In genomic region chr19:47471733-47472457, GRCh38 we compare ENCODE assay signal across 9 cellular contexts. TPM values are rescaled to one million over a fixed set of nuclear protein-coding genes. Genes with fewer than 3 reads are reported as not detected.
DNase-seq lines count a peak whose midpoint lies in the region; ATAC-seq, FAIRE-seq and TF ChIP-seq lines count a peak whose summit lies in the region.
"Had no signal": no experiment of that assay in that cellular context is flagged by ENCODE, and none has a peak within 500 bp of the region (broad histone marks: within the 10 kb centered on the region; RNA-seq: fewer than 3 reads in every experiment).

SLC8A2 (minus strand) TSS chr19:47471893; CDS start chr19:47466403, 5,490 bp downstream.

- CTCF ChIA-PET in WTC11 (lab: Charles Lee) = interaction anchor here (0.7 to 3.2 kb wide), 6 partner anchors 12 to 241 kb away, joined by 3 to 16 read pairs (median 6); partner anchors contain the start of genes EHD2 and KPTN

- DNase-seq in ELR (ENCODE audit: low read depth) = peak; percentile 64
- peak; percentile 73 for DNase-seq in NCI-H1105 treated with DMSO at 0.1 percent for 48 hours (lab: John Stamatoyannopoulos, UW)
- DNase-seq in WTC11 (ENCODE audit: low spot score) = peak; percentile 91
- DNase-seq in cardiac fibroblast (ENCODE audit: low read depth in 2 of 2) = peak; percentile 57 to 85
- DNase-seq in kidney = peak; percentile 84
- DNase-seq in stimulated activated CD4-positive, alpha-beta T cell treated with anti-CD3 and anti-CD28 coated beads, Interleukin-2, amount 100 ng/mL, for 48 hours = peak; percentile 36 to 38
- no peak for DNase-seq in small intestine

- 4 to 9% (median 8%) methylated on average over 13 to 29 of the region's 29 CpGs for WGBS in small intestine, 3 donors

- H3K4me3 Mint-ChIP-seq in WTC11 = peak within 1 kb of the TSS; percentile 84

- no peak within 1 kb of the TSS for H3K9ac ChIP-seq in kidney (ENCODE audit: low read length in 2 of 2)

- H3K4me1 ChIP-seq in kidney (ENCODE audit: control insufficient read depth in 1 of 2, insufficient read depth in 1 of 2, low read depth in 1 of 2, low read length in 2 of 2) (no peaks in the 10 kb centered on the region), small intestine (ENCODE audit: control insufficient read depth in 2 of 2, insufficient read depth in 1 of 2, low read depth in 1 of 2, low read length in 1 of 2) (peaks cover 0 to 2% of the 10 kb centered on the region in 2 donors)

- peak; percentile 65 for ATAC-seq in WTC11
- ATAC-seq in GM21423 (IDR thresholded peaks at IDR 0.05; ENCODE audit: unreplicated experiment) = no peak

- peaks cover 18% of the 10 kb centered on the region for H3K27me3 Mint-ChIP-seq in WTC11 (ENCODE audit: low read depth)

- peaks cover 34% of the 10 kb centered on the region for H3K4me1 Mint-ChIP-seq in WTC11

- TF ChIP-seq CTCF in WTC11 (IDR thresholded peaks at IDR 0.05) (no peak), cardiac fibroblast (IDR thresholded peaks at IDR 0.05; ENCODE audit: low read depth, low read length) (no peak), kidney (IDR thresholded peaks at IDR 0.05; ENCODE audit: borderline replicate concordance, extremely low read depth, insufficient read depth) (no peak)

- H3K27ac ChIP-seq in kidney (ENCODE audit: low read depth in 2 of 2, low read length in 2 of 2) (no peak within 1 kb of the TSS), small intestine (ENCODE audit: low read depth in 1 of 2, low read length in 1 of 2) (no peak within 1 kb of the TSS)

- no peaks in the 10 kb centered on the region for H3K36me3 ChIP-seq in kidney (ENCODE audit: control insufficient read depth in 1 of 2, insufficient read depth in 2 of 2, low read length in 2 of 2)
- no peaks in the 10 kb centered on the region for H3K36me3 ChIP-seq in small intestine (ENCODE audit: control insufficient read depth in 2 of 2, insufficient read depth in 2 of 2, low read length in 2 of 2)

- H3K27me3 ChIP-seq in small intestine (ENCODE audit: control insufficient read depth in 2 of 2, insufficient read depth in 2 of 2, low read length in 2 of 2) = peaks cover 4 to 28% of the 10 kb centered on the region in 2 donors

- H3K27ac Mint-ChIP-seq in WTC11 = peak within 1 kb of the TSS; percentile 16; the same call in 1 of the 2 replicates
- H3K27ac Mint-ChIP-seq: T-helper 1 cell treated with Interleukin-12 subunit alpha and Interleukin-12 subunit beta and Interleukin-4 antibody, amounts not matched to agents 30 μg/mL and 1 μg/mL, for 36 hours had no signal

- FAIRE-seq in kidney (lab: Jason Lieb, UNC) (no peak), small intestine (lab: Jason Lieb, UNC) (no peak)

- H3K9me3 ChIP-seq in kidney (ENCODE audit: control insufficient read depth in 1 of 2, low read length in 2 of 2) (no peaks in the 10 kb centered on the region), small intestine (ENCODE audit: control insufficient read depth, low read depth) (no peaks in the 10 kb centered on the region)

- H3K4me3 ChIP-seq in cardiac fibroblast (replicated peaks in 1 of 2; ENCODE audit: low read depth in 2 of 2, low read length in 2 of 2) = no peak within 1 kb of the TSS
- no peak within 1 kb of the TSS for H3K4me3 ChIP-seq in kidney (ENCODE audit: low read length in 2 of 2)
- no peak within 1 kb of the TSS for H3K4me3 ChIP-seq in small intestine (ENCODE audit: low read depth in 1 of 2, low read length in 2 of 2)

- POLR2A ChIA-PET in WTC11 (lab: Charles Lee) = interaction anchor here (0.6 to 1.6 kb wide), 3 partner anchors 25 to 155 kb away, joined by 3 to 5 read pairs (median 4); no protein-coding TSS in a partner anchor

- intact Hi-C loops in kidney (cut with DNase I) = no loop called here

- H3K36me3 Mint-ChIP-seq in WTC11 = no peaks in the 10 kb centered on the region

- no peaks in the 10 kb centered on the region for H3K9me3 Mint-ChIP-seq in WTC11
- H3K9me3 Mint-ChIP-seq: T-helper 1 cell treated with Interleukin-12 subunit alpha and Interleukin-12 subunit beta and Interleukin-4 antibody, amounts not matched to agents 30 μg/mL and 1 μg/mL, for 36 hours had no signal

TF ChIP-seq in WTC11, 78 proteins besides CTCF, POLR2A, EP300 and RAD21 (continues in another document):
- TF ChIP-seq ZNF671 (CRISPR knock-in tag; IDR thresholded peaks at IDR 0.05) = peak; percentile 33; the same call in 1 of the 2 replicates
- peak; percentile 72 for TF ChIP-seq TEAD4 (CRISPR knock-in tag; IDR thresholded peaks at IDR 0.05)
- peak; percentile 68; the same call in 1 of the 2 replicates for TF ChIP-seq USF1 (CRISPR knock-in tag; IDR thresholded peaks at IDR 0.05)
- TF ChIP-seq ZBTB21 (CRISPR knock-in tag; IDR thresholded peaks at IDR 0.05; ENCODE audit: borderline replicate concordance) = no peak
- peak; percentile 82; the same call in 1 of the 2 replicates for TF ChIP-seq ZNF232 (CRISPR knock-in tag; IDR thresholded peaks at IDR 0.05)
- peak; percentile 62; the same call in 1 of the 2 replicates for TF ChIP-seq MAX (CRISPR knock-in tag; IDR thresholded peaks at IDR 0.05)
- TF ChIP-seq ATF3 (CRISPR knock-in tag; conservative IDR thresholded peaks at IDR 0.05) = no peak
- 0 out of 2 replicates have a peak, but pooled peaks have one; percentile 16 for TF ChIP-seq PRRX2 (CRISPR knock-in tag; IDR thresholded peaks at IDR 0.05)
- TF ChIP-seq IRF1 (CRISPR knock-in tag; IDR thresholded peaks at IDR 0.05) = 0 out of 2 replicates have a peak, but pooled peaks have one; percentile 48
- TF ChIP-seq FOXJ3 (CRISPR knock-in tag; IDR thresholded peaks at IDR 0.05; ENCODE audit: borderline replicate concordance) = no peak
- TF ChIP-seq E2F4 (CRISPR knock-in tag; IDR thresholded peaks at IDR 0.05; ENCODE audit: borderline replicate concordance, low read depth) = no peak
- no peak for TF ChIP-seq STAT6 (CRISPR knock-in tag; conservative IDR thresholded peaks at IDR 0.05; ENCODE audit: low read depth)
- TF ChIP-seq JAZF1 (CRISPR knock-in tag; IDR thresholded peaks at IDR 0.05) = no peak
- TF ChIP-seq NFATC4 (CRISPR knock-in tag; IDR thresholded peaks at IDR 0.05) = peak; percentile 64; the same call in 1 of the 2 replicates
- TF ChIP-seq ELF4 (CRISPR knock-in tag; IDR thresholded peaks at IDR 0.05; ENCODE audit: low read depth) = no peak
- TF ChIP-seq FOXP1 (CRISPR knock-in tag; IDR thresholded peaks at IDR 0.05; ENCODE audit: borderline replicate concordance) = peak; percentile 91; the same call in 1 of the 2 replicates
- TF ChIP-seq SOX15 (CRISPR knock-in tag; IDR thresholded peaks at IDR 0.05) = no peak
- TF ChIP-seq TCF7 (CRISPR knock-in tag; IDR thresholded peaks at IDR 0.05; ENCODE audit: low read depth) = no peak
- TF ChIP-seq NR1H2 (CRISPR knock-in tag; IDR thresholded peaks at IDR 0.05) = no peak
- no peak for TF ChIP-seq GABPB1 (CRISPR knock-in tag; IDR thresholded peaks at IDR 0.05)
- peak; percentile 86 for TF ChIP-seq NFE2L1 (CRISPR knock-in tag; IDR thresholded peaks at IDR 0.05)

RNA-seq across cellular contexts. Expression of gene SLC8A2, which starts in this region (rescaled TPM):
- total RNA-seq in WTC11 (2021) (6.5 to 8.5 TPM (median 6.8 TPM) in 3 replicates), kidney (0.94 TPM)
- polyA plus RNA-seq in kidney (ENCODE audit: insufficient read depth, low read depth, low replicate concordance) (not detected), small intestine (under 1 TPM in 1 of 3 donors, not detected in 2; 0.92 TPM)

Comparison
In these comparisons a context has a peak if more than half of its experiments do, and no peak if none do; other contexts are left out.
1. Peak in DNase-seq in kidney; RNA of the gene not detected or under 1 TPM.